Comparison of ENCODE assay signal across 1 cellular context in the genomic region with DNA sequence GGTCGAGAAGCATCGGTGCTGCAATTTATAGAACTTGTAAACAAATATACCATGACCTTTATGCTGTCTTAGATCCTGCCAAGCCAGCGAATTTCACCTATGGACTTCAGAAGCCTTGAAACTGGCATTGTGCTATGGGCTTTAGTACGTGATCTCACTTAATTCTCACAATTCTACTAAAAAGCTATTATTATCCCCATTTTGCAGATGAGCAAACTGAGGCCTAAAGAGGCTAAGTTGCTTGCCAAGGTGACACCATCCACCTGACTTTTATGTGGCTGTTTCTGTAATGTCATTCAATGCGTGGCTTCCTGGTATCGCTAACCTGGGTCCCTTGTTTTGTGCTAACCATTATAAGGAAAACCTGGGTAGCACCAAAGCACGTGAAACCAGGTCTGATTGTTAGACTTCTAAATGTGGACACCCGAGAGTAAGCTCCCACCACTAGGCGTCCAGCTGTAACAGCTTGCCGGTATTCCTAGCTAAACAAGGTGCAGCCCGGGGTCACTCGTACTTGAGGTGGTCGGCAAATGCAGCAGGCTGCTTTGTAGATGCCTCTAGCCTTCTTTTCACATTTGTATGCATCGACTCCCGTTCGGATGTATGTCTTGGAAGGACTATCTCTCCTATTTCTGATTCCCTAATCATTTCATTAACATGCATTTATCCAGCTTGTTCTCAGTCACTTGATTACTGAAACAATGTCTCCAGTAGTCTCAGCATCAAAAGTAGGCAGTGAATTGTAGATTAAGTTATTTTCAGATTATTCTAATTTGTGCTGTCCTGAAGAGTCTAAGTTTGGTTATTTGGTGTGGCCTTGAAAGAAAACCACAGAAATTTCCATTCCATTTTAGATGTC.
TF ChIP-seq lines count a peak whose summit lies in the region.

No MANE protein-coding gene starts in this region.

TF ChIP-seq in K562, 482 proteins besides CTCF, POLR2A, EP300 and RAD21 (continued from another document and continues in another):
- peak; percentile 99 for TF ChIP-seq RBM25 (IDR thresholded peaks at IDR 0.05; ENCODE audit: low read depth, low read length, severe bottlenecking)
- TF ChIP-seq SP1 (CRISPR knock-in tag; IDR thresholded peaks at IDR 0.05): peak; percentile 29; the same call in 1 of the 2 replicates
- TF ChIP-seq DMBX1 (CRISPR knock-in tag; IDR thresholded peaks at IDR 0.05; ENCODE audit: borderline replicate concordance): 0 out of 2 replicates have a peak, but pooled peaks have one; percentile 36
- TF ChIP-seq, protein P1, sequence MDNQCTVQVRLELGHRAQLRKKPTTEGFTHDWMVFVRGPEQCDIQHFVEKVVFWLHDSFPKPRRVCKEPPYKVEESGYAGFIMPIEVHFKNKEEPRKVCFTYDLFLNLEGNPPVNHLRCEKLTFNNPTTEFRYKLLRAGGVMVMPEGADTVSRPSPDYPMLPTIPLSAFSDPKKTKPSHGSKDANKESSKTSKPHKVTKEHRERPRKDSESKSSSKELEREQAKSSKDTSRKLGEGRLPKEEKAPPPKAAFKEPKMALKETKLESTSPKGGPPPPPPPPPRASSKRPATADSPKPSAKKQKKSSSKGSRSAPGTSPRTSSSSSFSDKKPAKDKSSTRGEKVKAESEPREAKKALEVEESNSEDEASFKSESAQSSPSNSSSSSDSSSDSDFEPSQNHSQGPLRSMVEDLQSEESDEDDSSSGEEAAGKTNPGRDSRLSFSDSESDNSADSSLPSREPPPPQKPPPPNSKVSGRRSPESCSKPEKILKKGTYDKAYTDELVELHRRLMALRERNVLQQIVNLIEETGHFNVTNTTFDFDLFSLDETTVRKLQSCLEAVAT (IDR thresholded peaks at IDR 0.05): no peak
- TF ChIP-seq SRSF3 (IDR thresholded peaks at IDR 0.05; ENCODE audit: insufficient read depth, low read length): no peak
- TF ChIP-seq RBM15 (IDR thresholded peaks at IDR 0.05; ENCODE audit: insufficient read depth, low read length): no peak
- TF ChIP-seq PRPF4 (IDR thresholded peaks at IDR 0.05; ENCODE audit: insufficient read depth, low read depth, low read length, poor library complexity, severe bottlenecking): no peak
- no peak for TF ChIP-seq ZNF347 (CRISPR knock-in tag; IDR thresholded peaks at IDR 0.05; ENCODE audit: low read depth)
- TF ChIP-seq GATA2 (CRISPR knock-in tag; IDR thresholded peaks at IDR 0.05): 0 out of 2 replicates have a peak, but pooled peaks have one; percentile 25
- TF ChIP-seq RCOR1 (IDR thresholded peaks at IDR 0.05; ENCODE audit: borderline replicate concordance in 1 of 2, low read depth in 2 of 2, low read length in 2 of 2): peak in 1 of 2 experiments; percentile 95; a peak in 3 of 4 replicates
- no peak for TF ChIP-seq ZNF644 (tag; IDR thresholded peaks at IDR 0.05; ENCODE audit: low read depth)
- peak; percentile 100 for TF ChIP-seq BCOR (IDR thresholded peaks at IDR 0.05)
- TF ChIP-seq PTTG1 (tag; IDR thresholded peaks at IDR 0.05; ENCODE audit: low read depth): no peak
- TF ChIP-seq, protein P2, sequence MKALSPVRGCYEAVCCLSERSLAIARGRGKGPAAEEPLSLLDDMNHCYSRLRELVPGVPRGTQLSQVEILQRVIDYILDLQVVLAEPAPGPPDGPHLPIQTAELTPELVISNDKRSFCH (CRISPR knock-in tag; IDR thresholded peaks at IDR 0.05): no peak
- TF ChIP-seq, protein P2 (tag; IDR thresholded peaks at IDR 0.05): peak; percentile 61; the same call in 1 of the 2 replicates
- TF ChIP-seq MCM7 (IDR thresholded peaks at IDR 0.05): no peak
- TF ChIP-seq ELF4 (CRISPR knock-in tag; IDR thresholded peaks at IDR 0.05): no peak
- TF ChIP-seq ETV5 (CRISPR knock-in tag; IDR thresholded peaks at IDR 0.05; ENCODE audit: low read depth): no peak; the same call in 1 of the 2 replicates
- TF ChIP-seq ATF1 (CRISPR knock-in tag; IDR thresholded peaks at IDR 0.05): no peak
- TF ChIP-seq ATF1 (tag; IDR thresholded peaks at IDR 0.05): no peak
- no peak for TF ChIP-seq HSF4 (CRISPR knock-in tag; IDR thresholded peaks at IDR 0.05; ENCODE audit: borderline replicate concordance)
- no peak for TF ChIP-seq PML (IDR thresholded peaks at IDR 0.05; ENCODE audit: low read length)
- TF ChIP-seq, protein P3, sequence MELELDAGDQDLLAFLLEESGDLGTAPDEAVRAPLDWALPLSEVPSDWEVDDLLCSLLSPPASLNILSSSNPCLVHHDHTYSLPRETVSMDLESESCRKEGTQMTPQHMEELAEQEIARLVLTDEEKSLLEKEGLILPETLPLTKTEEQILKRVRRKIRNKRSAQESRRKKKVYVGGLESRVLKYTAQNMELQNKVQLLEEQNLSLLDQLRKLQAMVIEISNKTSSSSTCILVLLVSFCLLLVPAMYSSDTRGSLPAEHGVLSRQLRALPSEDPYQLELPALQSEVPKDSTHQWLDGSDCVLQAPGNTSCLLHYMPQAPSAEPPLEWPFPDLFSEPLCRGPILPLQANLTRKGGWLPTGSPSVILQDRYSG (tag; conservative IDR thresholded peaks at IDR 0.05; ENCODE audit: low read depth): no peak
- TF ChIP-seq, protein P4, sequence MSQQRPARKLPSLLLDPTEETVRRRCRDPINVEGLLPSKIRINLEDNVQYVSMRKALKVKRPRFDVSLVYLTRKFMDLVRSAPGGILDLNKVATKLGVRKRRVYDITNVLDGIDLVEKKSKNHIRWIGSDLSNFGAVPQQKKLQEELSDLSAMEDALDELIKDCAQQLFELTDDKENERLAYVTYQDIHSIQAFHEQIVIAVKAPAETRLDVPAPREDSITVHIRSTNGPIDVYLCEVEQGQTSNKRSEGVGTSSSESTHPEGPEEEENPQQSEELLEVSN (IDR thresholded peaks at IDR 0.05; ENCODE audit: borderline replicate concordance in 1 of 2, extremely low read depth in 1 of 2, insufficient read depth in 1 of 2, insufficient read length in 1 of 2, low read depth in 1 of 2, low read length in 1 of 2, poor library complexity in 1 of 2, severe bottlenecking in 1 of 2): no peak
- 0 out of 2 replicates have a peak, but pooled peaks have one; percentile 72 for TF ChIP-seq PTBP1 (IDR thresholded peaks at IDR 0.05; ENCODE audit: low read depth, low read length)
- TF ChIP-seq, protein P5, sequence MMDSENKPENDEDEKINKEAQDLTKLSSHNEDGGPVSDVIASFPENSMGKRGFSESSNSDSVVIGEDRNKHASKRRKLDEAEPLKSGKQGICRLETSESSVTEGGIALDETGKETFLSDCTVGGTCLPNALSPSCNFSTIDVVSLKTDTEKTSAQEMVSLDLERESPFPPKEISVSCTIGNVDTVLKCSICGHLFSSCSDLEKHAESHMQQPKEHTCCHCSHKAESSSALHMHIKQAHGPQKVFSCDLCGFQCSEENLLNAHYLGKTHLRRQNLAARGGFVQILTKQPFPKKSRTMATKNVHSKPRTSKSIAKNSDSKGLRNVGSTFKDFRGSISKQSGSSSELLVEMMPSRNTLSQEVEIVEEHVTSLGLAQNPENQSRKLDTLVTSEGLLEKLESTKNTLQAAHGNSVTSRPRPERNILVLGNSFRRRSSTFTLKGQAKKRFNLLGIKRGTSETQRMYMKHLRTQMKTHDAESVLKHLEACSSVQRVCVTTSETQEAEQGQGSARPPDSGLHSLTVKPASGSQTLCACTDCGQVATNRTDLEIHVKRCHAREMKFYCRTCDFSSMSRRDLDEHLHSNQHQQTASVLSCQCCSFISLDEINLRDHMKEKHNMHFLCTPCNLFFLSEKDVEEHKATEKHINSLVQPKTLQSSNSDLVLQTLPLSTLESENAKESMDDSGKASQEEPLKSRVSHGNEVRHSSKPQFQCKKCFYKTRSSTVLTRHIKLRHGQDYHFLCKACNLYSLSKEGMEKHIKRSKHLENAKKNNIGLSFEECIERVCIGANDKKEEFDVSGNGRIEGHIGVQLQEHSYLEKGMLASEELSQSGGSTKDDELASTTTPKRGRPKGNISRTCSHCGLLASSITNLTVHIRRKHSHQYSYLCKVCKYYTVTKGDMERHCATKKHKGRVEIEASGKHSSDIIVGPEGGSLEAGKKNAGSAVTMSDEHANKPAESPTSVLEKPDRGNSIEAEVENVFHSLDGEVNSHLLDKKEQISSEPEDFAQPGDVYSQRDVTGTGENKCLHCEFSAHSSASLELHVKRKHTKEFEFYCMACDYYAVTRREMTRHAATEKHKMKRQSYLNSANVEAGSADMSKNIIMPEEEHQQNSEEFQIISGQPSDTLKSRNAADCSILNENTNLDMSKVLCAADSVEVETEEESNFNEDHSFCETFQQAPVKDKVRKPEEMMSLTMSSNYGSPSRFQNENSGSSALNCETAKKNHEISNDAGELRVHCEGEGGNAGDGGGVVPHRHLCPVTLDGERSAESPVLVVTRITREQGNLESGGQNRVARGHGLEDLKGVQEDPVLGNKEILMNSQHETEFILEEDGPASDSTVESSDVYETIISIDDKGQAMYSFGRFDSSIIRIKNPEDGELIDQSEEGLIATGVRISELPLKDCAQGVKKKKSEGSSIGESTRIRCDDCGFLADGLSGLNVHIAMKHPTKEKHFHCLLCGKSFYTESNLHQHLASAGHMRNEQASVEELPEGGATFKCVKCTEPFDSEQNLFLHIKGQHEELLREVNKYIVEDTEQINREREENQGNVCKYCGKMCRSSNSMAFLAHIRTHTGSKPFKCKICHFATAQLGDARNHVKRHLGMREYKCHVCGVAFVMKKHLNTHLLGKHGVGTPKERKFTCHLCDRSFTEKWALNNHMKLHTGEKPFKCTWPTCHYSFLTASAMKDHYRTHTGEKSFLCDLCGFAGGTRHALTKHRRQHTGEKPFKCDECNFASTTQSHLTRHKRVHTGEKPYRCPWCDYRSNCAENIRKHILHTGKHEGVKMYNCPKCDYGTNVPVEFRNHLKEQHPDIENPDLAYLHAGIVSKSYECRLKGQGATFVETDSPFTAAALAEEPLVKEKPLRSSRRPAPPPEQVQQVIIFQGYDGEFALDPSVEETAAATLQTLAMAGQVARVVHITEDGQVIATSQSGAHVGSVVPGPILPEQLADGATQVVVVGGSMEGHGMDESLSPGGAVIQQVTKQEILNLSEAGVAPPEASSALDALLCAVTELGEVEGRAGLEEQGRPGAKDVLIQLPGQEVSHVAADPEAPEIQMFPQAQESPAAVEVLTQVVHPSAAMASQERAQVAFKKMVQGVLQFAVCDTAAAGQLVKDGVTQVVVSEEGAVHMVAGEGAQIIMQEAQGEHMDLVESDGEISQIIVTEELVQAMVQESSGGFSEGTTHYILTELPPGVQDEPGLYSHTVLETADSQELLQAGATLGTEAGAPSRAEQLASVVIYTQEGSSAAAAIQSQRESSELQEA (IDR thresholded peaks at IDR 0.05; ENCODE audit: low read depth): no peak
- TF ChIP-seq, protein P6, sequence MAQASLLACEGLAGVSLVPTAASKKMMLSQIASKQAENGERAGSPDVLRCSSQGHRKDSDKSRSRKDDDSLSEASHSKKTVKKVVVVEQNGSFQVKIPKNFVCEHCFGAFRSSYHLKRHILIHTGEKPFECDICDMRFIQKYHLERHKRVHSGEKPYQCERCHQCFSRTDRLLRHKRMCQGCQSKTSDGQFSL (CRISPR knock-in tag; IDR thresholded peaks at IDR 0.05): no peak
- TF ChIP-seq, protein P6 (tag; IDR thresholded peaks at IDR 0.05): no peak
- TF ChIP-seq MECOM (CRISPR knock-in tag; IDR thresholded peaks at IDR 0.05): 0 out of 2 replicates have a peak, but pooled peaks have one; percentile 23
- TF ChIP-seq, protein P7, sequence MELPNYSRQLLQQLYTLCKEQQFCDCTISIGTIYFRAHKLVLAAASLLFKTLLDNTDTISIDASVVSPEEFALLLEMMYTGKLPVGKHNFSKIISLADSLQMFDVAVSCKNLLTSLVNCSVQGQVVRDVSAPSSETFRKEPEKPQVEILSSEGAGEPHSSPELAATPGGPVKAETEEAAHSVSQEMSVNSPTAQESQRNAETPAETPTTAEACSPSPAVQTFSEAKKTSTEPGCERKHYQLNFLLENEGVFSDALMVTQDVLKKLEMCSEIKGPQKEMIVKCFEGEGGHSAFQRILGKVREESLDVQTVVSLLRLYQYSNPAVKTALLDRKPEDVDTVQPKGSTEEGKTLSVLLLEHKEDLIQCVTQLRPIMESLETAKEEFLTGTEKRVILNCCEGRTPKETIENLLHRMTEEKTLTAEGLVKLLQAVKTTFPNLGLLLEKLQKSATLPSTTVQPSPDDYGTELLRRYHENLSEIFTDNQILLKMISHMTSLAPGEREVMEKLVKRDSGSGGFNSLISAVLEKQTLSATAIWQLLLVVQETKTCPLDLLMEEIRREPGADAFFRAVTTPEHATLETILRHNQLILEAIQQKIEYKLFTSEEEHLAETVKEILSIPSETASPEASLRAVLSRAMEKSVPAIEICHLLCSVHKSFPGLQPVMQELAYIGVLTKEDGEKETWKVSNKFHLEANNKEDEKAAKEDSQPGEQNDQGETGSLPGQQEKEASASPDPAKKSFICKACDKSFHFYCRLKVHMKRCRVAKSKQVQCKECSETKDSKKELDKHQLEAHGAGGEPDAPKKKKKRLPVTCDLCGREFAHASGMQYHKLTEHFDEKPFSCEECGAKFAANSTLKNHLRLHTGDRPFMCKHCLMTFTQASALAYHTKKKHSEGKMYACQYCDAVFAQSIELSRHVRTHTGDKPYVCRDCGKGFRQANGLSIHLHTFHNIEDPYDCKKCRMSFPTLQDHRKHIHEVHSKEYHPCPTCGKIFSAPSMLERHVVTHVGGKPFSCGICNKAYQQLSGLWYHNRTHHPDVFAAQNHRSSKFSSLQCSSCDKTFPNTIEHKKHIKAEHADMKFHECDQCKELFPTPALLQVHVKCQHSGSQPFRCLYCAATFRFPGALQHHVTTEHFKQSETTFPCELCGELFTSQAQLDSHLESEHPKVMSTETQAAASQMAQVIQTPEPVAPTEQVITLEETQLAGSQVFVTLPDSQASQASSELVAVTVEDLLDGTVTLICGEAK (IDR thresholded peaks at IDR 0.05): no peak
- TF ChIP-seq, protein P7 (CRISPR knock-in tag; IDR thresholded peaks at IDR 0.05): no peak
- no peak for TF ChIP-seq KAT2B (IDR thresholded peaks at IDR 0.05; ENCODE audit: low read depth, low read length)
